Comparison of ENCODE assay signal across 26 cellular contexts in the genomic region with DNA sequence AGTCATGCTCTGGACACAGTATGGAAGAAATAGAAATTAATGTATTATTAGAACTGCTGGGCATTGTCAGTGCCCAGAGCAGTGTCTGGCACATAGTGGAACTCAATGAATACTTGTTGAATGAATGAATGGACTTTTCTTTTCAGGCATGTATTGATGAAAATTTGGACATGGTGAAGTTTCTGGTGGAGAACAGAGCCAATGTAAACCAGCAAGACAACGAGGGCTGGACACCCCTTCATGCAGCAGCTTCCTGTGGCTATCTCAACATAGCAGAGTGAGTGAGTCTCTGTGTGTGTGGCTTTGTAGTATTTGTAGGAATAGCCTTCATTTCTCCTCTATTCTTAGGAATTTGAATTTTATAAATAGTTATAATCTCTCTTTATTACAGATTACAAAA.
DNase-seq lines count a peak whose midpoint lies in the region; ATAC-seq and TF ChIP-seq lines count a peak whose summit lies in the region.
"Had no signal": no experiment of that assay in that cellular context is flagged by ENCODE, and none has a peak within 500 bp of the region (broad histone marks: within the 10 kb centered on the region; RNA-seq: fewer than 3 reads in every experiment).

No MANE protein-coding gene starts in this region.

- H3K4me2 ChIP-seq in smooth muscle cell, result peak overlapping the region; percentile 33
- H3K4me2 ChIP-seq: PC-9 had no signal

- H3K79me2 ChIP-seq in smooth muscle cell (ENCODE audit: low read depth), result peaks cover 8% of the 10 kb centered on the region

- 65% methylated on average over 1 of the region's 1 CpG for WGBS in smooth muscle cell (ENCODE audit: low lambda C conversion rate)

- ATAC-seq in RWPE2 (ENCODE audit: low read depth) (peak; percentile 42; the same call in 2 of the 3 replicates), GM18867 (IDR thresholded peaks at IDR 0.05; ENCODE audit: unreplicated experiment) (no peak)
- ATAC-seq: activated naive CD8-positive, alpha-beta T cell treated with anti-CD3 and anti-CD28 coated beads, Interleukin-2, amount 50 U/mL, for 24 hours; left lobe of liver; mucosa of descending colon; T-cell had no signal

- in situ Hi-C loops in astrocyte of the spinal cord (cut with HindIII; ENCODE audit: low sequenced_read_pairs), result no loop called here

- H3K4me3 ChIP-seq in RWPE2 (ENCODE audit: severe bottlenecking) (no peak overlapping the region), astrocyte of the spinal cord (ENCODE audit: low read depth, low read length) (no peak overlapping the region), smooth muscle cell (no peak overlapping the region)
- H3K4me3 ChIP-seq: heart right ventricle, mucosa of descending colon, PC-9, sigmoid colon, stomach, transverse colon had no signal

- H3F3A ChIP-seq in smooth muscle cell (ENCODE audit: low read depth), result no peaks in the 10 kb centered on the region

- H3K9ac ChIP-seq in smooth muscle cell (ENCODE audit: low read depth), result no peak overlapping the region

- H3K27me3 ChIP-seq in RWPE2 (ENCODE audit: insufficient read depth, poor library complexity, severe bottlenecking), result no peaks in the 10 kb centered on the region
- no peaks in the 10 kb centered on the region for H3K27me3 ChIP-seq in smooth muscle cell (ENCODE audit: low read depth)
- H3K27me3 ChIP-seq: heart right ventricle, sigmoid colon, stomach, transverse colon had no signal

- H2AFZ ChIP-seq in smooth muscle cell (ENCODE audit: low read depth), result no peak overlapping the region
- H2AFZ ChIP-seq: PC-9 had no signal

- H4K20me1 ChIP-seq in smooth muscle cell (ENCODE audit: low read depth), result peaks cover 13% of the 10 kb centered on the region

- no peaks in the 10 kb centered on the region for H3K36me3 ChIP-seq in RWPE2 (ENCODE audit: low read depth)
- no peaks in the 10 kb centered on the region for H3K36me3 ChIP-seq in smooth muscle cell (ENCODE audit: low read depth)
- H3K36me3 ChIP-seq: sigmoid colon, stomach, transverse colon had no signal

- H3K4me1 ChIP-seq in RWPE2 (ENCODE audit: insufficient read depth, poor library complexity, severe bottlenecking), result peaks cover 2% of the 10 kb centered on the region
- peaks cover 15% of the 10 kb centered on the region for H3K4me1 ChIP-seq in smooth muscle cell (ENCODE audit: low read depth)
- H3K4me1 ChIP-seq: transverse colon had no signal

- H3K27ac ChIP-seq in RWPE2 (ENCODE audit: poor library complexity, severe bottlenecking), result no peak overlapping the region
- no peak overlapping the region for H3K27ac ChIP-seq in smooth muscle cell (ENCODE audit: low read depth)
- H3K27ac ChIP-seq: PC-9, sigmoid colon, stomach, transverse colon had no signal

- TF ChIP-seq CTCF in RWPE2 (IDR thresholded peaks at IDR 0.05; ENCODE audit: poor library complexity, severe bottlenecking), result no peak
- TF ChIP-seq CTCF in astrocyte of the spinal cord (IDR thresholded peaks at IDR 0.05; ENCODE audit: low read depth, low read length), result no peak
- no peak for TF ChIP-seq CTCF in smooth muscle cell (IDR thresholded peaks at IDR 0.05; ENCODE audit: borderline replicate concordance, insufficient read depth, poor library complexity, severe bottlenecking)

- DNase-seq in RWPE2 (ENCODE audit: low spot score) (no peak), astrocyte of the spinal cord (ENCODE audit: low read depth, low spot score) (peak; percentile 56), hippocampal formation (lab: John Stamatoyannopoulos, UW) (peak; percentile 27 to 60), smooth muscle cell (lab: John Stamatoyannopoulos, UW; ENCODE audit: unreplicated experiment) (no peak), ureter (ENCODE audit: low spot score) (no peak), MV-4-11 (lab: John Stamatoyannopoulos, UW) (no peak)
- DNase-seq: activated CD8-positive, alpha-beta memory T cell treated with anti-CD3 and anti-CD28 coated beads for 24 hours; activated gamma-delta T cell treated with Interleukin-2 at 50 U/mL for 16 hours; activated naive CD8-positive, alpha-beta T cell treated with anti-CD3 and anti-CD28 coated beads, Interleukin-2, amount 50 U/mL, for 24 hours; activated T-cell treated with anti-CD3 and anti-CD28 coated beads, Interleukin-2, amount 50 U/mL, for 24 hours; CD4-positive, alpha-beta memory T cell; DMS153; GOT3; heart right ventricle; MM.1S; mucosa of descending colon; NCI-H1436; NCI-H446; PC-9; SIG-M5; sigmoid colon; stomach; T-cell; transverse colon had no signal

- H3K9me3 ChIP-seq in RWPE2 (ENCODE audit: severe bottlenecking) (no peaks in the 10 kb centered on the region), smooth muscle cell (replicated peaks; ENCODE audit: low read depth) (no peaks in the 10 kb centered on the region)
- H3K9me3 ChIP-seq: heart right ventricle, mucosa of descending colon, sigmoid colon, stomach, transverse colon had no signal

Comparison
In these comparisons a context has a peak if more than half of its experiments do, and no peak if none do; other contexts are left out.
1. DNase-seq: peak in astrocyte of the spinal cord (single experiment) and hippocampal formation (2 of 2); none in RWPE2 (single experiment), smooth muscle cell (single experiment), ureter (single experiment) and MV-4-11 (single experiment).